1 cellular context compared by ENCODE assay signal in the genomic region with DNA sequence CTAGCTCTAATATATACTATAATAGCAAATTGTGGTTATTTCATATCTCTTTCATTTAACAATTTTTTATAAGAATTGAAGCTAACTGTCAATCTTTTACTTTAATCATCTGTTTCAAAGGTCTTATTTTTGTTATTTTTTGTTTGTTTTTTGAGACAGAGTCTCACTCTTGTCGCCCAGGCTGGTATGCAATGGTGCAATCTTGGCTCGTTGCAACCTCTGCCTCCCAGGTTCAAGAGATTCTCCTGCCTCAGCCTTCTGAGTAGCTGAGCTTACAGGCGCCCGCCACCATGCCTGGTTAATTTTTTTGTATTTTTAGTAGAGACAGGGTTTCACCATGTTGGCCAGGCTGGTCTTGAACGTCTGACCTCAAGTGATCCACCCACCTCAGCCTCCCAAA. TPM values are rescaled to one million over a fixed set of nuclear protein-coding genes. Genes with fewer than 3 reads are reported as not detected.
"Had no signal": no experiment of that assay in that cellular context is flagged by ENCODE, and none has a peak within 500 bp of the region (broad histone marks: within the 10 kb centered on the region; RNA-seq: fewer than 3 reads in every experiment).

No MANE protein-coding gene starts in this region.

RNA-seq across cellular contexts. Expression of a gene that starts 30.1 kb away (rescaled TPM):
- total RNA-seq: MCF 10A had no signal
